ENCODE assay signal across 11 cellular contexts in the genomic region with DNA sequence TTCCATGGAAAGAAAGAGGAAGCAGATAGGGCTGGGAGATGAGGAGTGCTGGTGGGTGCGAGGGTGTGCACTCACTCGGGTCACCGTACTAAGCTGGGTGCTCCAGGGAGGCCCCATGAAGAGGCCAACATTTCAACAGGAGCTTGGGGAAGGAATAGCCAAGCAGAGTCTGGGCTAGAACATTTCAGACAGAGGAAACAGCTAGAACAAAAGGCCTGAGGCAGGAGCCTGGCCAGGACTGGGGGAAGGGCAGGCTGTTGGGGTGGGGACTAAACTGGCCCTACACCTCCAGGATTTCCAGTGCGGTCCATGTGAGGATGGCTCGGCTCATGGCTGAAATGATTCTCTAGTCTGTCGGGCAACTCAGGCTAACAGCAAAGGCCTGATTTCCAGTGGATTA.
DNase-seq lines count a peak whose midpoint lies in the region; ATAC-seq and TF ChIP-seq lines count a peak whose summit lies in the region.
"Had no signal": no experiment of that assay in that cellular context is flagged by ENCODE, and none has a peak within 500 bp of the region (broad histone marks: within the 10 kb centered on the region; RNA-seq: fewer than 3 reads in every experiment).

No MANE protein-coding gene starts in this region.

- peak overlapping the region; percentile 93 for H3K4me2 ChIP-seq in BLaER1

- CTCF ChIA-PET in MCF 10A (lab: Yijun Ruan, JAX) = interaction anchor here (0.6 to 1.5 kb wide), 3 partner anchors 77 to 104 kb away, joined by 3 to 4 read pairs (median 4); no protein-coding TSS in a partner anchor

- H3K4me1 Mint-ChIP-seq in MCF 10A (ENCODE audit: insufficient read depth, unreplicated experiment) (peaks cover 27% of the 10 kb centered on the region), naive B cell (peaks cover 77 to 91% (median 91%) of the 10 kb centered on the region in 3 donors)

- H3K4me1 ChIP-seq in BLaER1 = peaks cover 100% of the 10 kb centered on the region

- H4K20me1 ChIP-seq in BLaER1 = no peaks in the 10 kb centered on the region

- H3K27me3 ChIP-seq in BLaER1 (no peaks in the 10 kb centered on the region), HL-60 (ENCODE audit: insufficient read depth, poor library complexity, severe bottlenecking) (no peaks in the 10 kb centered on the region)

- no peaks in the 10 kb centered on the region for H3K36me3 ChIP-seq in BLaER1

- H3K9ac ChIP-seq in BLaER1 = peak overlapping the region; percentile 68

- H3K27ac Mint-ChIP-seq in MCF 10A (ENCODE audit: low read depth, unreplicated experiment) (peak overlapping the region; percentile 21), naive B cell (peak overlapping the region; percentile 94 to 100 (median 98))

- POLR2A ChIA-PET in MCF 10A (lab: Yijun Ruan, JAX) = interaction anchor here (14.4 kb wide), 1 partner anchor 88 kb away, joined by 240 read pairs; a partner anchor contains a TSS

- H3K27ac ChIP-seq in BLaER1 (peak overlapping the region; percentile 83), HL-60 (replicated peaks) (peak overlapping the region; percentile 98)

- H3K9me3 Mint-ChIP-seq in MCF 10A (ENCODE audit: unreplicated experiment) = no peaks in the 10 kb centered on the region
- H3K9me3 Mint-ChIP-seq in naive B cell = no peaks in the 10 kb centered on the region

- H3K9me3 ChIP-seq in BLaER1 = no peaks in the 10 kb centered on the region

- intact Hi-C loops in MCF 10A (cut with micrococcal nuclease) = no loop called here

- H3K4me3 Mint-ChIP-seq in MCF 10A (ENCODE audit: unreplicated experiment) (no peak overlapping the region), naive B cell (peak overlapping the region in 7 of 8 donors; percentile 36 to 83 (median 66))

- ATAC-seq in naive B cell (ENCODE audit: low read depth in 2 of 2) (no peak), GM21526 (IDR thresholded peaks at IDR 0.05; ENCODE audit: low FRiP score, unreplicated experiment) (no peak)

- no TSS peak for BruUV-seq in MCF 10A (replicated peaks; lab: Mats Ljungman, UMichigan)

- H3K36me3 Mint-ChIP-seq in MCF 10A (ENCODE audit: insufficient read depth, unreplicated experiment) (no peaks in the 10 kb centered on the region), naive B cell (no peaks in the 10 kb centered on the region)

- TF ChIP-seq CTCF in HL-60 (IDR thresholded peaks at IDR 0.05; ENCODE audit: insufficient read depth, low read length) = no peak
- no peak for TF ChIP-seq CTCF in MCF 10A (IDR thresholded peaks at IDR 0.05; ENCODE audit: unreplicated experiment)

- DNase-seq in HL-60 (ENCODE audit: low read depth in 1 of 2, low spot score in 1 of 2) (peak in 1 of 2 experiments; percentile 45), MCF 10A (ENCODE audit: unreplicated experiment) (no peak), naive B cell (no peak), putamen (ENCODE audit: low spot score) (no peak), NCI-H2227 treated with DMSO at 0.1 percent for 48 hours (lab: John Stamatoyannopoulos, UW) (no peak)
- no peak for DNase-seq in activated CD4-positive, CD25-positive, alpha-beta regulatory T cell (lab: John Stamatoyannopoulos, UW)
- DNase-seq: activated effector memory CD4-positive, alpha-beta T cell treated with anti-CD3 and anti-CD28 coated beads, Interleukin-2, amount 50 U/mL, for 16 hours; NCI-H510A; retina had no signal

- H3K4me3 ChIP-seq in BLaER1 (peak overlapping the region; percentile 30; the same call in 1 of the 2 replicates), HL-60 (replicated peaks; ENCODE audit: insufficient read depth, low read length) (no peak overlapping the region)

- H3K27me3 Mint-ChIP-seq in MCF 10A (ENCODE audit: insufficient read depth, unreplicated experiment) = no peaks in the 10 kb centered on the region
- H3K27me3 Mint-ChIP-seq in naive B cell = no peaks in the 10 kb centered on the region
